ENCODE assay signal across 16 cellular contexts in genomic region chr13:97353927-97354326, GRCh38.
DNase-seq lines count a peak whose midpoint lies in the region; ATAC-seq and TF ChIP-seq lines count a peak whose summit lies in the region.
"Had no signal": no experiment of that assay in that cellular context is flagged by ENCODE, and none has a peak within 500 bp of the region (broad histone marks: within the 10 kb centered on the region; RNA-seq: fewer than 3 reads in every experiment).

No MANE protein-coding gene starts in this region.

- intact Hi-C loops in right cardiac atrium (cut with DNase I) (no loop called here), heart right ventricle (cut with DNase I) (loop anchor here in 1 of 10 donors (2.0 kb wide), 1 partner anchor 245 kb away; no protein-coding TSS in a partner anchor)
- intact Hi-C loops in activated T-helper 1 cell treated with anti-CD3 and anti-CD28 coated beads, Interleukin-12 subunit alpha, Interleukin-12 subunit beta, Interleukin-2, Interleukin-4 antibody, amounts not matched to agents 30 ng/mL and 10 ng/mL and 1 ng/mL, durations not matched to agents 14 hours and 24 hours and 36 hours (cut with micrococcal nuclease), result no loop called here

- no peaks in the 10 kb centered on the region for H3K27me3 Mint-ChIP-seq in activated T-helper 1 cell treated with anti-CD3 and anti-CD28 coated beads, Interleukin-12 subunit alpha, Interleukin-12 subunit beta, Interleukin-2, Interleukin-4 antibody, amounts not matched to agents 30 ng/mL and 10 ng/mL and 1 ng/mL, durations not matched to agents 14 hours and 24 hours and 36 hours (ENCODE audit: insufficient read depth)
- H3K27me3 Mint-ChIP-seq: CD4-positive, alpha-beta memory T cell had no signal

- H3K36me3 Mint-ChIP-seq in activated T-helper 1 cell treated with anti-CD3 and anti-CD28 coated beads, Interleukin-12 subunit alpha, Interleukin-12 subunit beta, Interleukin-2, Interleukin-4 antibody, amounts not matched to agents 30 ng/mL and 10 ng/mL and 1 ng/mL, durations not matched to agents 14 hours and 24 hours and 36 hours (ENCODE audit: low read depth), result peaks cover 3% of the 10 kb centered on the region

- ATAC-seq in right cardiac atrium (no peak), heart right ventricle (no peak), lung (ENCODE audit: insufficient read depth, low FRiP score) (peak; percentile 31), GM21423 (IDR thresholded peaks at IDR 0.05; ENCODE audit: unreplicated experiment) (no peak), HG03439 (IDR thresholded peaks at IDR 0.05; ENCODE audit: unreplicated experiment) (no peak), GM21717 (IDR thresholded peaks at IDR 0.05; ENCODE audit: unreplicated experiment) (no peak)
- ATAC-seq: Right ventricle myocardium inferior had no signal

- no peak overlapping the region for H3K4me3 Mint-ChIP-seq in activated T-helper 1 cell treated with anti-CD3 and anti-CD28 coated beads, Interleukin-12 subunit alpha, Interleukin-12 subunit beta, Interleukin-2, Interleukin-4 antibody, amounts not matched to agents 30 ng/mL and 10 ng/mL and 1 ng/mL, durations not matched to agents 14 hours and 24 hours and 36 hours
- H3K4me3 Mint-ChIP-seq: activated naive CD4-positive, alpha-beta T cell treated with anti-CD3 and anti-CD28 coated beads for 36 hours; CD4-positive, alpha-beta memory T cell; endodermal cell; immature natural killer cell had no signal

- no peaks in the 10 kb centered on the region for H3K4me1 Mint-ChIP-seq in activated T-helper 1 cell treated with anti-CD3 and anti-CD28 coated beads, Interleukin-12 subunit alpha, Interleukin-12 subunit beta, Interleukin-2, Interleukin-4 antibody, amounts not matched to agents 30 ng/mL and 10 ng/mL and 1 ng/mL, durations not matched to agents 14 hours and 24 hours and 36 hours (ENCODE audit: low read depth)
- H3K4me1 Mint-ChIP-seq: endodermal cell, immature natural killer cell had no signal

- H3K4me3 ChIP-seq in right cardiac atrium (ENCODE audit: low read length), result no peak overlapping the region
- no peak overlapping the region for H3K4me3 ChIP-seq in heart right ventricle
- H3K4me3 ChIP-seq in lung, result no peak overlapping the region
- H3K4me3 ChIP-seq: A549, tibial nerve had no signal

- H3K9me3 ChIP-seq in right cardiac atrium (ENCODE audit: control insufficient read depth, low read length) (no peaks in the 10 kb centered on the region), heart right ventricle (peaks cover 0 to 11% (median 2%) of the 10 kb centered on the region in 11 donors), lung (ENCODE audit: control insufficient read depth in 2 of 2, insufficient read depth in 1 of 2, low read length in 1 of 2) (no peaks in the 10 kb centered on the region)
- H3K9me3 ChIP-seq: A549 had no signal

- H3K27me3 ChIP-seq in right cardiac atrium (ENCODE audit: control insufficient read depth, insufficient read depth) (no peaks in the 10 kb centered on the region), heart right ventricle (no peaks in the 10 kb centered on the region), lung (ENCODE audit: control insufficient read depth, insufficient read depth) (no peaks in the 10 kb centered on the region)
- H3K27me3 ChIP-seq: tibial nerve had no signal

- H3K36me3 ChIP-seq in heart right ventricle, result peaks cover 0 to 91% (median 18%) of the 10 kb centered on the region in 9 donors
- peaks cover 4 to 16% of the 10 kb centered on the region in 2 donors for H3K36me3 ChIP-seq in lung (ENCODE audit: control insufficient read depth in 2 of 2, insufficient read depth in 2 of 2, low read length in 2 of 2)

- WGBS in right cardiac atrium, result 87% methylated on average over 1 of the region's 1 CpG
- 83 to 94% methylated on average over 1 of the region's 1 CpG for WGBS in heart right ventricle, 2 donors
- WGBS in lung, 2 donors, result 80 to 83% methylated on average over 1 of the region's 1 CpG

- H3K27ac ChIP-seq in right cardiac atrium (ENCODE audit: low read length) (peak overlapping the region; percentile 45), heart right ventricle (peak overlapping the region in 1 of 10 donors; percentile 28), lung (ENCODE audit: low read depth in 1 of 2, low read length in 1 of 2) (no peak overlapping the region)
- H3K27ac ChIP-seq: A549 had no signal

- no peaks in the 10 kb centered on the region for H3K9me3 Mint-ChIP-seq in activated T-helper 1 cell treated with anti-CD3 and anti-CD28 coated beads, Interleukin-12 subunit alpha, Interleukin-12 subunit beta, Interleukin-2, Interleukin-4 antibody, amounts not matched to agents 30 ng/mL and 10 ng/mL and 1 ng/mL, durations not matched to agents 14 hours and 24 hours and 36 hours
- H3K9me3 Mint-ChIP-seq: activated naive CD4-positive, alpha-beta T cell treated with anti-CD3 and anti-CD28 coated beads for 36 hours; CD4-positive, alpha-beta memory T cell; immature natural killer cell had no signal

- no peak for DNase-seq in right cardiac atrium
- DNase-seq in heart right ventricle, result no peak
- peak; percentile 42 for DNase-seq in dermis blood vessel endothelial cell
- DNase-seq in lung (ENCODE audit: low spot score), result no peak
- no peak for DNase-seq in activated T-helper 1 cell treated with anti-CD3 and anti-CD28 coated beads, Interleukin-12 subunit alpha, Interleukin-12 subunit beta, Interleukin-2, Interleukin-4 antibody, amounts not matched to agents 30 ng/mL and 10 ng/mL and 1 ng/mL, durations not matched to agents 14 hours and 24 hours and 36 hours (ENCODE audit: low spot score)
- DNase-seq: activated naive CD4-positive, alpha-beta T cell treated with anti-CD3 and anti-CD28 coated beads for 36 hours; CD4-positive, alpha-beta memory T cell; endodermal cell; immature natural killer cell; NCI-H187 treated with DMSO at 0.1 percent for 48 hours had no signal

- H3K27ac Mint-ChIP-seq in activated T-helper 1 cell treated with anti-CD3 and anti-CD28 coated beads, Interleukin-12 subunit alpha, Interleukin-12 subunit beta, Interleukin-2, Interleukin-4 antibody, amounts not matched to agents 30 ng/mL and 10 ng/mL and 1 ng/mL, durations not matched to agents 14 hours and 24 hours and 36 hours, result no peak overlapping the region
- H3K27ac Mint-ChIP-seq: activated naive CD4-positive, alpha-beta T cell treated with anti-CD3 and anti-CD28 coated beads for 36 hours; endodermal cell had no signal

- H3K4me1 ChIP-seq in right cardiac atrium (ENCODE audit: control insufficient read depth, insufficient read depth, low read length), result peaks cover 6% of the 10 kb centered on the region
- H3K4me1 ChIP-seq in heart right ventricle, result peaks cover 0 to 53% (median 16%) of the 10 kb centered on the region in 9 donors
- peaks cover 2 to 4% of the 10 kb centered on the region in 2 donors for H3K4me1 ChIP-seq in lung (ENCODE audit: control insufficient read depth in 2 of 2, insufficient read depth in 2 of 2, low read length in 2 of 2)

- TF ChIP-seq CTCF in heart right ventricle (IDR thresholded peaks at IDR 0.05) (no peak), lung (IDR thresholded peaks at IDR 0.05; ENCODE audit: control extremely low read depth, extremely low read depth) (no peak)
